1 cellular context compared by ENCODE assay signal in the genomic region with DNA sequence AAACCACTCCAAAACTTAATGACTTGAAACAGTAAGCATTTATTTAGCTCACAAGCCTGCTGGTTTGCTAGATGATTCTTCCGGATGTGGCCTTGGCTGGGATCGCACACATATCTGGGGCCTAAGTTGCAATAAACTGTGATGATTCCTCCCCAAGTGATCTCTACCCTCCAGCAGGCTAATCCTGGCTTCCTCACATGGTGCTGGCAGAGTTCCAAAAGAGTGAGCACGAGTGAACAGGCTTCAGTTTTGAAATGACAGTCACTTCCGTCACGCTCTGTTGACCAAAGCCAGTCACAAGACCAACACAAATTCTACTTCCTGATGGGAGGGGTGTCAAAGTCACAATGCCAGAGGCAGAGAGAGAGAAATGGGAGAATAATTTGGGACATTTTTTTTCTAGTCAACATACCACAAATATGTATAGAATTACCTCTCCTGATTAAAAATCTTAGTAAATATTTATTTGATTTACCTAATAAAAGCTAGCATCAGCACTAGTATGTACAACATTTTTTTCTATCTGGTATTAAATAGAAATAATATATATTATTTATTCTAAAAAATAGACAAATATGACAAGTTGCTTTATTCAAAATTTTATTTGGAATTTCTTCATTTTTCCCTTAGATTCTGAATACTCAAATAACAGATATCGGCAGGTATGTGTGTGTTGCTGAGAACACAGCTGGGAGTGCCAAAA.
TF ChIP-seq lines count a peak whose summit lies in the region.

No MANE protein-coding gene starts in this region.

TF ChIP-seq in HepG2, 621 proteins besides CTCF, POLR2A, EP300 and RAD21 (continued from another document):
- TF ChIP-seq FOSL2 (CRISPR knock-in tag; IDR thresholded peaks at IDR 0.05) = peak; percentile 35; the same call in 1 of the 2 replicates
TF ChIP-seq in HepG2: peak in this region for 19.
